ENCODE assay signal across 13 cellular contexts in genomic region chr17:82750241-82750905, GRCh38. TPM values are rescaled to one million over a fixed set of nuclear protein-coding genes. Genes with fewer than 3 reads are reported as not detected.
DNase-seq lines count a peak whose midpoint lies in the region; ATAC-seq and TF ChIP-seq lines count a peak whose summit lies in the region.
"Had no signal": no experiment of that assay in that cellular context is flagged by ENCODE, and none has a peak within 500 bp of the region (broad histone marks: within the 10 kb centered on the region; RNA-seq: fewer than 3 reads in every experiment).

No MANE protein-coding gene starts in this region.

- TF ChIP-seq CTCF in neural progenitor cell (IDR thresholded peaks at IDR 0.05) = no peak

- DNase-seq in NCI-H82 (lab: John Stamatoyannopoulos, UW) (peak; percentile 18), NCI-H82 treated with DMSO at 0.1 percent for 48 hours (lab: John Stamatoyannopoulos, UW; ENCODE audit: unreplicated experiment) (no peak), T-helper 17 cell (no peak), erythroblast (lab: John Stamatoyannopoulos, UW) (peak; percentile 37 to 57), neural progenitor cell (ENCODE audit: low spot score) (peak; percentile 55), caudate nucleus (lab: John Stamatoyannopoulos, UW) (no peak), NCI-H187 treated with DMSO at 0.1 percent for 48 hours (lab: John Stamatoyannopoulos, UW) (no peak), dedifferentiated amniotic fluid mesenchymal stem cell (ENCODE audit: extremely low spot score) (no peak)
- DNase-seq: 8988T, foreskin keratinocyte, NCI-H2107 had no signal

- H3K4me3 Mint-ChIP-seq in T-helper 17 cell = peak overlapping the region; percentile 55
- peak overlapping the region; percentile 76 for H3K4me3 Mint-ChIP-seq in neural progenitor cell

- H4K20me1 ChIP-seq in neural progenitor cell (ENCODE audit: low read depth) = peaks cover 27% of the 10 kb centered on the region

- H3K4me3 ChIP-seq in neural progenitor cell = peak overlapping the region; percentile 22

- peak overlapping the region; percentile 47 for H3K4me2 ChIP-seq in neural progenitor cell

- H3K9me3 ChIP-seq in T-helper 17 cell (ENCODE audit: control insufficient read depth, low read length, poor library complexity, severe bottlenecking) = no peaks in the 10 kb centered on the region
- no peaks in the 10 kb centered on the region for H3K9me3 ChIP-seq in neural progenitor cell (ENCODE audit: low read depth)

- no peak for TF ChIP-seq POLR2A in erythroblast (IDR thresholded peaks at IDR 0.05; ENCODE audit: low read length)

- H2AFZ ChIP-seq in neural progenitor cell (replicated peaks) = no peak overlapping the region

- H3K27ac ChIP-seq in neural progenitor cell = no peak overlapping the region
- no peak overlapping the region for H3K27ac ChIP-seq in caudate nucleus (ENCODE audit: low read depth, low read length)
- H3K27ac ChIP-seq: foreskin keratinocyte, HL-60 had no signal

- H3K79me2 ChIP-seq in neural progenitor cell (ENCODE audit: low read depth) = peaks cover 29% of the 10 kb centered on the region

- H3K27ac Mint-ChIP-seq in T-helper 17 cell (no peak overlapping the region), neural progenitor cell (no peak overlapping the region)

- peaks cover 31% of the 10 kb centered on the region for H3F3A ChIP-seq in neural progenitor cell (ENCODE audit: low read depth)

- no peaks in the 10 kb centered on the region for H3K27me3 Mint-ChIP-seq in T-helper 17 cell
- peaks cover 6% of the 10 kb centered on the region for H3K27me3 Mint-ChIP-seq in neural progenitor cell (ENCODE audit: insufficient read depth, low read depth)

- no peak overlapping the region for H3K9ac ChIP-seq in neural progenitor cell

- H3K27me3 ChIP-seq in neural progenitor cell = peaks cover 27% of the 10 kb centered on the region
- H3K27me3 ChIP-seq: foreskin keratinocyte, tibial nerve had no signal

- no peaks in the 10 kb centered on the region for H3K36me3 ChIP-seq in neural progenitor cell

- peaks cover 21% of the 10 kb centered on the region for H3K4me1 ChIP-seq in neural progenitor cell
- H3K4me1 ChIP-seq: foreskin keratinocyte had no signal

- H3K4me1 Mint-ChIP-seq in T-helper 17 cell (peaks cover 16% of the 10 kb centered on the region), neural progenitor cell (peaks cover 27% of the 10 kb centered on the region)

- peaks cover 17% of the 10 kb centered on the region for H3K9me3 Mint-ChIP-seq in neural progenitor cell

- H3K36me3 Mint-ChIP-seq in T-helper 17 cell (ENCODE audit: low read depth) (no peaks in the 10 kb centered on the region), neural progenitor cell (peaks cover 8% of the 10 kb centered on the region)

- ATAC-seq in T-helper 17 cell = no peak

RNA-seq across cellular contexts. Expression of gene TBCD, which starts 1.5 kb away (rescaled TPM):
- 100 to 1,000 TPM; 112 to 144 TPM for total RNA-seq in T-helper 17 cell
- 76.4 and 85.0 TPM in 2 replicates for total RNA-seq in neural progenitor cell (ENCODE audit: low replicate concordance)

RNA-seq across cellular contexts. Expression of gene FN3K, which starts 15.0 kb away (rescaled TPM):
- total RNA-seq in T-helper 17 cell (1 to 10 TPM; 3.2 to 6.5 TPM), neural progenitor cell (ENCODE audit: low replicate concordance) (3.3 and 4.0 TPM in 2 replicates)

RNA-seq across cellular contexts. Expression of gene FN3KRP, which starts 33.9 kb away (rescaled TPM):
- total RNA-seq in T-helper 17 cell = 10 to 100 TPM; 24.5 to 31.3 TPM
- 19.2 and 29.8 TPM in 2 replicates for total RNA-seq in neural progenitor cell (ENCODE audit: low replicate concordance)

RNA-seq across cellular contexts. Expression of gene RAB40B, which starts 51.9 kb away (rescaled TPM):
- 1 to 10 TPM; 4.0 to 5.3 TPM for total RNA-seq in T-helper 17 cell
- total RNA-seq in neural progenitor cell (ENCODE audit: low replicate concordance) = 5.6 and 10.3 TPM in 2 replicates

Comparison
In these comparisons a context has a peak if more than half of its experiments do, and no peak if none do; other contexts are left out.
1. DNase-seq: peak in NCI-H82 (single experiment), erythroblast (2 of 2) and neural progenitor cell (single experiment); none in NCI-H82 treated with DMSO at 0.1 percent for 48 hours (single experiment), T-helper 17 cell (0 of 3), caudate nucleus (0 of 61), NCI-H187 treated with DMSO at 0.1 percent for 48 hours (single experiment) and dedifferentiated amniotic fluid mesenchymal stem cell (single experiment).